ENCODE assay signal across 20 cellular contexts in genomic region chr5:112686675-112687074, GRCh38.
"Had no signal": no experiment of that assay in that cellular context is flagged by ENCODE, and none has a peak within 500 bp of the region (broad histone marks: within the 10 kb centered on the region; RNA-seq: fewer than 3 reads in every experiment).

No MANE protein-coding gene starts in this region.

- H3K4me1 Mint-ChIP-seq: activated naive CD4-positive, alpha-beta T cell treated with anti-CD3 and anti-CD28 coated beads, Interleukin-2, amount 10 ng/mL, durations not matched to agents 7 days and 5 days; stimulated activated naive CD8-positive, alpha-beta T cell treated with anti-CD3 and anti-CD28 coated beads, Interleukin-15, amount 100 ng/mL, for 72 hours had no signal

- H3K36me3 ChIP-seq: left ventricle myocardium inferior had no signal

- H3K27ac Mint-ChIP-seq: activated naive CD4-positive, alpha-beta T cell treated with anti-CD3 and anti-CD28 coated beads, Interleukin-2, amount 10 ng/mL, durations not matched to agents 7 days and 5 days; natural killer cell; stimulated activated naive CD8-positive, alpha-beta T cell treated with anti-CD3 and anti-CD28 coated beads, Interleukin-15, amount 100 ng/mL, for 72 hours; T-helper 1 cell treated with Interleukin-12 subunit alpha and Interleukin-12 subunit beta and Interleukin-4 antibody, amounts not matched to agents 30 μg/mL and 1 μg/mL, for 36 hours; type B pancreatic cell had no signal

- H3K4me3 ChIP-seq: left ventricle myocardium inferior, mucosa of descending colon had no signal

- DNase-seq: activated CD4-positive, CD25-positive, alpha-beta regulatory T cell treated with anti-CD3 and anti-CD28 coated beads, Interleukin-2, amount 50 U/mL, for 72 hours; activated CD8-positive, alpha-beta memory T cell treated with anti-CD3 and anti-CD28 coated beads for 24 hours; activated CD8-positive, alpha-beta memory T cell treated with anti-CD3 and anti-CD28 coated beads, Interleukin-2, amount 50 U/mL, for 48 hours; activated effector memory CD4-positive, alpha-beta T cell treated with Interleukin-2 at 50 U/mL for 16 hours; activated naive CD4-positive, alpha-beta T cell treated with anti-CD3 and anti-CD28 coated beads, Interleukin-2, amount 10 ng/mL, durations not matched to agents 7 days and 5 days; activated T-cell treated with anti-CD3 and anti-CD28 coated beads, Interleukin-2, amount 50 U/mL, for 48 hours; aorta; cerebellar nuclear complex; cortex of kidney; head of caudate nucleus; kidney glomerular epithelial cell; left ventricle myocardium inferior; mucosa of descending colon; natural killer cell; stimulated activated naive CD8-positive, alpha-beta T cell treated with anti-CD3 and anti-CD28 coated beads, Interleukin-15, amount 100 ng/mL, for 72 hours had no signal

- H3K36me3 Mint-ChIP-seq: activated naive CD4-positive, alpha-beta T cell treated with anti-CD3 and anti-CD28 coated beads, Interleukin-2, amount 10 ng/mL, durations not matched to agents 7 days and 5 days; natural killer cell; type B pancreatic cell had no signal

- H3K9me3 ChIP-seq: left ventricle myocardium inferior, mucosa of descending colon had no signal

- H3K27me3 Mint-ChIP-seq: type B pancreatic cell had no signal

- H3K4me3 Mint-ChIP-seq: activated naive CD4-positive, alpha-beta T cell treated with anti-CD3 and anti-CD28 coated beads, Interleukin-2, amount 10 ng/mL, durations not matched to agents 7 days and 5 days; natural killer cell; stimulated activated naive CD8-positive, alpha-beta T cell treated with anti-CD3 and anti-CD28 coated beads, Interleukin-15, amount 100 ng/mL, for 72 hours; T-helper 1 cell treated with Interleukin-12 subunit alpha and Interleukin-12 subunit beta and Interleukin-4 antibody, amounts not matched to agents 30 μg/mL and 1 μg/mL, for 36 hours; type B pancreatic cell had no signal

- H3K9me3 Mint-ChIP-seq: activated naive CD4-positive, alpha-beta T cell treated with anti-CD3 and anti-CD28 coated beads, Interleukin-2, amount 10 ng/mL, durations not matched to agents 7 days and 5 days; natural killer cell; stimulated activated naive CD8-positive, alpha-beta T cell treated with anti-CD3 and anti-CD28 coated beads, Interleukin-15, amount 100 ng/mL, for 72 hours; T-helper 1 cell treated with Interleukin-12 subunit alpha and Interleukin-12 subunit beta and Interleukin-4 antibody, amounts not matched to agents 30 μg/mL and 1 μg/mL, for 36 hours had no signal

- FAIRE-seq: bronchial epithelial cell, endometrium, frontal cortex had no signal

- ATAC-seq: mucosa of descending colon; natural killer cell; stimulated activated naive CD8-positive, alpha-beta T cell treated with anti-CD3 and anti-CD28 coated beads, Interleukin-15, amount 100 ng/mL, for 72 hours had no signal
